In the genomic region with DNA sequence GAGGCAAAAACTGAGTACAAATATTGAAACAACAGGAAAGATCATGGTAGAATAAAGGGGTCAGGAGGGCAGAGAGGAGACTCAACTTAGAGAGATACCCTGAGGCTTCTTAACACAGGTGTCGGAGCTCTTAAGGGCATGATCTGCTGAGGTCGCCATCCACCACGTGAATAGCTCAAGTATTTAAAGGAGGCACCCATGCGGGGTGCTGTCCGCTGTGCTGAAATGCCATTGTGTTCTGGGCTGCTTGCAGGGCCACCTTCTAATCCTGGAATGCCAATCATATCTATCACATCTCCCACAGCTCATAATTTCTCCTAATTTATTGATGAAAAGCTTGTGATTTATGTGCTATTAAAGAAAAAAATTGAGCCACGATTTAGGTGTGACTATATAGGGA, we compare ENCODE assay signal across 1 cellular context.
TF ChIP-seq lines count a peak whose summit lies in the region.

No MANE protein-coding gene starts in this region.

TF ChIP-seq in H1, 55 proteins besides CTCF, POLR2A, EP300 and RAD21 (continued from another document):
- 0 out of 2 replicates have a peak, but pooled peaks have one; percentile 8 for TF ChIP-seq TCF12 (IDR thresholded peaks at IDR 0.05; ENCODE audit: low read depth, low read length)
